8 cellular contexts compared by ENCODE assay signal in the genomic region with DNA sequence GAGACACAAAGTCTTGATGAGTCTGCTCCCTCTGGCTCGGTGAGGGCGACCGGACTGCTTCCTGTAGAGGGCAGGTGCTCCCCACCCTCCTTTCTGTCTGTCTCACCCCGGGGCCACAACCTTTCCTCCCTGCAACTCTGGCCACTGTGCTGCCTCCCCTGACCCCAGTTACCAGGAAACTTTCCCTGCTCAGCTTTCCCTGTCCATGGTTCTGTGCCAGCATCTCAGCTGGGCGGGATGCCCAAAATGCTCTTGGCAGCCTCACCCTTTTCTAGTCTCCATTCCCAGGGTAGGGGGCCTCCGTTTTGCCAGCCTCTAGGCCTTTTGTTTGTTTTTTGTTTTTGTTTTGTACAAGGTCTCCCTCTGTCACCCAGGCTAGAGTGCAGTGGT. TPM values are rescaled to one million over a fixed set of nuclear protein-coding genes. Genes with fewer than 3 reads are reported as not detected.
A peak's percentile ranks its signal among the peaks of the same experiment; 100 is the strongest.
DNase-seq lines count a peak whose midpoint lies in the region; ATAC-seq, FAIRE-seq and TF ChIP-seq lines count a peak whose summit lies in the region.

No MANE protein-coding gene starts in this region.

- no peak overlapping the region for H3K4me3 ChIP-seq in bronchial epithelial cell (ENCODE audit: low read depth, low read length)
- no peak overlapping the region for H3K4me3 ChIP-seq in effector memory CD4-positive, alpha-beta T cell (ENCODE audit: insufficient read depth, low read depth, low read length, poor library complexity, severe bottlenecking)

- H3K4me1 ChIP-seq in effector memory CD4-positive, alpha-beta T cell (ENCODE audit: control insufficient read depth, insufficient read depth, low read length, poor library complexity, severe bottlenecking) = peaks cover 5% of the 10 kb centered on the region

- no peak for DNase-seq in activated T-cell treated with anti-CD3 and anti-CD28 coated beads, Interleukin-2, amount 50 U/mL, for 72 hours
- DNase-seq in activated T-cell treated with anti-CD3 and anti-CD28 coated beads, Interleukin-2, amount 50 U/mL, for 1 hour = no peak
- no peak for DNase-seq in bronchial epithelial cell (ENCODE audit: low read depth)
- DNase-seq in mesothelial cell of epicardium (ENCODE audit: low spot score in 2 of 2, unreplicated experiment in 2 of 2) = no peak
- no peak for DNase-seq in type B pancreatic cell (ENCODE audit: extremely low spot score, unreplicated experiment)
- no peak for DNase-seq in NCI-H1436 (lab: John Stamatoyannopoulos, UW)
- no peak for DNase-seq in effector memory CD4-positive, alpha-beta T cell

- H3K4me1 Mint-ChIP-seq in activated T-cell treated with anti-CD3 and anti-CD28 coated beads, Interleukin-2, amount 50 U/mL, for 72 hours (ENCODE audit: low read depth) = peaks cover 9% of the 10 kb centered on the region
- H3K4me1 Mint-ChIP-seq in mesothelial cell of epicardium (peaks cover 19% of the 10 kb centered on the region), type B pancreatic cell (ENCODE audit: unreplicated experiment) (peaks cover 13% of the 10 kb centered on the region)

- no peak overlapping the region for H3K27ac ChIP-seq in effector memory CD4-positive, alpha-beta T cell (ENCODE audit: insufficient read depth, low read length, poor library complexity, severe bottlenecking)

- peak overlapping the region; percentile 52 to 83 for H3K4me3 Mint-ChIP-seq in activated T-cell treated with anti-CD3 and anti-CD28 coated beads, Interleukin-2, amount 50 U/mL, for 72 hours
- peak overlapping the region; percentile 91 for H3K4me3 Mint-ChIP-seq in mesothelial cell of epicardium
- H3K4me3 Mint-ChIP-seq in type B pancreatic cell = peak overlapping the region; percentile 90

- H3K27me3 ChIP-seq in bronchial epithelial cell (ENCODE audit: control insufficient read depth, insufficient read depth, low read length) = no peaks in the 10 kb centered on the region
- no peaks in the 10 kb centered on the region for H3K27me3 ChIP-seq in effector memory CD4-positive, alpha-beta T cell (replicated peaks; ENCODE audit: control insufficient read depth, insufficient read depth, low read length, poor library complexity, severe bottlenecking)

- H3K27ac Mint-ChIP-seq in activated T-cell treated with anti-CD3 and anti-CD28 coated beads, Interleukin-2, amount 50 U/mL, for 72 hours = peak overlapping the region; percentile 53
- H3K27ac Mint-ChIP-seq in mesothelial cell of epicardium (no peak overlapping the region), type B pancreatic cell (peak overlapping the region; percentile 65)

- FAIRE-seq in bronchial epithelial cell (lab: Jason Lieb, UNC) = no peak

- no peaks in the 10 kb centered on the region for H3K9me3 Mint-ChIP-seq in activated T-cell treated with anti-CD3 and anti-CD28 coated beads, Interleukin-2, amount 50 U/mL, for 72 hours
- H3K9me3 Mint-ChIP-seq in mesothelial cell of epicardium (no peaks in the 10 kb centered on the region), type B pancreatic cell (no peaks in the 10 kb centered on the region)

- no peaks in the 10 kb centered on the region for H3K9me3 ChIP-seq in effector memory CD4-positive, alpha-beta T cell (ENCODE audit: control insufficient read depth, low read length)

- peaks cover 22% of the 10 kb centered on the region for H3K36me3 ChIP-seq in bronchial epithelial cell (ENCODE audit: control insufficient read depth, insufficient read depth, low read length)
- peaks cover 10% of the 10 kb centered on the region for H3K36me3 ChIP-seq in effector memory CD4-positive, alpha-beta T cell (ENCODE audit: control insufficient read depth, insufficient read depth, low read length)

- H3K36me3 Mint-ChIP-seq in activated T-cell treated with anti-CD3 and anti-CD28 coated beads, Interleukin-2, amount 50 U/mL, for 72 hours (ENCODE audit: insufficient read depth in 2 of 2) = peaks cover 3 to 4% of the 10 kb centered on the region in 2 donors
- H3K36me3 Mint-ChIP-seq in mesothelial cell of epicardium (peaks cover 19% of the 10 kb centered on the region), type B pancreatic cell (peaks cover 14% of the 10 kb centered on the region)

- no peak for ATAC-seq in activated T-cell treated with anti-CD3 and anti-CD28 coated beads, Interleukin-2, amount 50 U/mL, for 72 hours (replicated peaks in 1 of 2)
- ATAC-seq in HG02642 (IDR thresholded peaks at IDR 0.05; ENCODE audit: poor library complexity, unreplicated experiment) = no peak

- no peaks in the 10 kb centered on the region for H3K27me3 Mint-ChIP-seq in activated T-cell treated with anti-CD3 and anti-CD28 coated beads, Interleukin-2, amount 50 U/mL, for 72 hours (ENCODE audit: low read depth)
- H3K27me3 Mint-ChIP-seq in mesothelial cell of epicardium (ENCODE audit: low read depth) (no peaks in the 10 kb centered on the region), type B pancreatic cell (no peaks in the 10 kb centered on the region)

- TF ChIP-seq CTCF in bronchial epithelial cell (IDR thresholded peaks at IDR 0.05; ENCODE audit: insufficient read depth, low read length, severe bottlenecking) (peak; percentile 9), mesothelial cell of epicardium (IDR thresholded peaks at IDR 0.05; ENCODE audit: unreplicated experiment) (no peak), type B pancreatic cell (conservative IDR thresholded peaks at IDR 0.05) (no peak)

RNA-seq across cellular contexts. Expression of gene PLD2, which starts 1.4 kb away (rescaled TPM):
- 10 to 100 TPM; 27.5 to 50.9 TPM for total RNA-seq in activated T-cell treated with anti-CD3 and anti-CD28 coated beads, Interleukin-2, amount 50 U/mL, for 72 hours
- total RNA-seq in bronchial epithelial cell = 20.0 and 41.6 TPM in 2 replicates
- total RNA-seq in mesothelial cell of epicardium = 77.3 to 83.6 TPM (median 82.5 TPM) in 3 replicates
- total RNA-seq in type B pancreatic cell (ENCODE audit: low replicate concordance) = 58.7 and 69.3 TPM in 2 replicates

RNA-seq across cellular contexts. Expression of gene PSMB6, which starts 12.4 kb away (rescaled TPM):
- 10 to 100 TPM; 56.3 to 68.7 TPM for total RNA-seq in activated T-cell treated with anti-CD3 and anti-CD28 coated beads, Interleukin-2, amount 50 U/mL, for 72 hours
- total RNA-seq in bronchial epithelial cell = 144 and 157 TPM in 2 replicates
- 98.2 to 102 TPM (median 102 TPM) in 3 replicates for total RNA-seq in mesothelial cell of epicardium
- 117 and 124 TPM in 2 replicates for total RNA-seq in type B pancreatic cell (ENCODE audit: low replicate concordance)

RNA-seq across cellular contexts. Expression of gene GLTPD2, which starts 19.6 kb away (rescaled TPM):
- total RNA-seq in activated T-cell treated with anti-CD3 and anti-CD28 coated beads, Interleukin-2, amount 50 U/mL, for 72 hours = not detected
- total RNA-seq in bronchial epithelial cell = not detected in 2 replicates
- total RNA-seq in mesothelial cell of epicardium = 0.22 TPM in 1 of 3 replicates, not detected in the others
- 4.7 and 9.8 TPM in 2 replicates for total RNA-seq in type B pancreatic cell (ENCODE audit: low replicate concordance)

RNA-seq across cellular contexts. Expression of gene VMO1, which starts 22.2 kb away (rescaled TPM):
- total RNA-seq in activated T-cell treated with anti-CD3 and anti-CD28 coated beads, Interleukin-2, amount 50 U/mL, for 72 hours = 1 to 10 TPM in 1 of 2 donors, under 1 TPM in 1; 0.46 to 1.1 TPM
- total RNA-seq in bronchial epithelial cell (0.77 TPM in 1 of 2 replicates, not detected in the other), mesothelial cell of epicardium (2.3 to 2.6 TPM (median 2.5 TPM) in 3 replicates), type B pancreatic cell (ENCODE audit: low replicate concordance) (1.2 and 1.8 TPM in 2 replicates)
